ENCODE assay signal across 1 cellular context in genomic region chr15:25391971-25392733, GRCh38.
TF ChIP-seq lines count a peak whose summit lies in the region.

No MANE protein-coding gene starts in this region.

TF ChIP-seq in GM23338, 12 proteins besides CTCF, POLR2A, EP300 and RAD21 (continued from another document):
- no peak for TF ChIP-seq ZNF462 (CRISPR knock-in tag; IDR thresholded peaks at IDR 0.05)
- no peak for TF ChIP-seq ZNF114 (CRISPR knock-in tag; IDR thresholded peaks at IDR 0.05)
- no peak for TF ChIP-seq NANOG (IDR thresholded peaks at IDR 0.05; ENCODE audit: borderline replicate concordance)
- TF ChIP-seq EZH2phosphoT487 (IDR thresholded peaks at IDR 0.05; ENCODE audit: unreplicated experiment), result no peak
- TF ChIP-seq STAT1 (IDR thresholded peaks at IDR 0.05; ENCODE audit: unreplicated experiment), result no peak
- no peak for TF ChIP-seq ZNF331 (CRISPR knock-in tag; IDR thresholded peaks at IDR 0.05; ENCODE audit: low read depth)
- no peak for TF ChIP-seq POLR2AphosphoS5 (IDR thresholded peaks at IDR 0.05; ENCODE audit: low read depth)
- TF ChIP-seq ETS1 (IDR thresholded peaks at IDR 0.05), result no peak
- no peak for TF ChIP-seq JUNB (IDR thresholded peaks at IDR 0.05; ENCODE audit: unreplicated experiment)
- TF ChIP-seq EZH2 (IDR thresholded peaks at IDR 0.05; ENCODE audit: low read depth, unreplicated experiment), result no peak
- TF ChIP-seq REST (IDR thresholded peaks at IDR 0.05; ENCODE audit: unreplicated experiment), result no peak
